In the genomic region with DNA sequence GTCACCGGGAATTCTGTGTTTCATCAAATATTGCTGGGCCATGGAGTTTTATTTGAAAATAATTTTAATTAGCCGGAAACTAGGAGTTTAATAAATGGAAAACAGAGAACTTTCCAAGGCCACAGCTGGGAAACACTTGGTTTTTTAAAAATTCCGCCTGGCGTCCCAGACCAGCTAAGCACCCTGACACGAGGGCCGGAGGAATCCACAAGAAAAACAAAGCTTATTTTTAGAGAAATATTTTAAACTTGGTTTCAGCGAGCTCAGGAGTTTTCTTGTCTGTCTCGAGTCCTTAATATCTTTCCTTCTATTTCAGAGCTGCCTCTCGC, we compare ENCODE assay signal across 8 cellular contexts. TPM values are rescaled to one million over a fixed set of nuclear protein-coding genes. Genes with fewer than 3 reads are reported as not detected.
A peak's percentile ranks its signal among the peaks of the same experiment; 100 is the strongest.
DNase-seq lines count a peak whose midpoint lies in the region; ATAC-seq and TF ChIP-seq lines count a peak whose summit lies in the region.

No MANE protein-coding gene starts in this region.

- peaks cover 55% of the 10 kb centered on the region for H3K4me1 Mint-ChIP-seq in HFFc6 (ENCODE audit: low read depth)
- H3K4me1 Mint-ChIP-seq in activated naive CD8-positive, alpha-beta T cell (ENCODE audit: low read depth), result peaks cover 58% of the 10 kb centered on the region

- TF ChIP-seq CTCF in HFFc6 (IDR thresholded peaks at IDR 0.05) (0 out of 2 replicates have a peak, but pooled peaks have one; percentile 17), spleen (IDR thresholded peaks at IDR 0.05 in 8 of 11, conservative IDR thresholded peaks at IDR 0.05 in 3 of 11) (no peak), GM13976 (IDR thresholded peaks at IDR 0.05; ENCODE audit: borderline replicate concordance, control extremely low read depth, extremely low read depth, insufficient read depth, missing control alignments) (no peak)

- H3K9me3 Mint-ChIP-seq in HFFc6, result no peaks in the 10 kb centered on the region
- H3K9me3 Mint-ChIP-seq in activated naive CD8-positive, alpha-beta T cell (ENCODE audit: low read depth), result no peaks in the 10 kb centered on the region

- peaks cover 2% of the 10 kb centered on the region for H3K27me3 Mint-ChIP-seq in HFFc6 (ENCODE audit: insufficient read depth)
- H3K27me3 Mint-ChIP-seq in activated naive CD8-positive, alpha-beta T cell, result no peaks in the 10 kb centered on the region

- TF ChIP-seq POLR2A in spleen (IDR thresholded peaks at IDR 0.05), result no peak

- H3K4me3 ChIP-seq in iPS-18a (ENCODE audit: low read length) (peak overlapping the region; percentile 38), spleen (peak overlapping the region in 4 of 8 donors; percentile 4 to 95 (median 87))

- ATAC-seq in HG03457 (IDR thresholded peaks at IDR 0.05; ENCODE audit: unreplicated experiment), result no peak

- in situ Hi-C loops in GM13976 (cut with MboI; ENCODE audit: low sequenced_read_pairs, unreplicated experiment), result no loop called here

- H3K9me3 ChIP-seq in iPS-18a (ENCODE audit: control insufficient read depth, low read depth, low read length), result no peaks in the 10 kb centered on the region
- H3K9me3 ChIP-seq in spleen, result no peaks in the 10 kb centered on the region

- peak overlapping the region; percentile 36 for H3K9ac ChIP-seq in iPS-18a (ENCODE audit: low read length)

- H3K4me1 ChIP-seq in iPS-18a (ENCODE audit: control insufficient read depth, low read depth, low read length) (peaks cover 60% of the 10 kb centered on the region), spleen (peaks cover 30 to 98% (median 72%) of the 10 kb centered on the region in 6 donors)

- H3K36me3 ChIP-seq in iPS-18a (ENCODE audit: control insufficient read depth, low read depth, low read length) (peaks cover 11% of the 10 kb centered on the region), spleen (peaks cover 0 to 21% (median 10%) of the 10 kb centered on the region in 6 donors)

- 20 to 33% (median 26%) methylated on average over 9 of the region's 9 CpGs for WGBS in spleen, 5 donors

- peak overlapping the region; percentile 97 for H3K27ac Mint-ChIP-seq in HFFc6
- peak overlapping the region; percentile 99 for H3K27ac Mint-ChIP-seq in activated naive CD8-positive, alpha-beta T cell

- peak overlapping the region; percentile 90 for H3K4me3 Mint-ChIP-seq in HFFc6
- H3K4me3 Mint-ChIP-seq in activated naive CD8-positive, alpha-beta T cell, result peak overlapping the region; percentile 91

- H3K27me3 ChIP-seq in iPS-18a (ENCODE audit: control insufficient read depth, insufficient read depth, low read length) (no peaks in the 10 kb centered on the region), spleen (replicated peaks in 1 of 7) (no peaks in the 10 kb centered on the region)

- DNase-seq in HFFc6 (no peak), spleen (no peak), AML-193 (lab: John Stamatoyannopoulos, UW) (no peak), GM13976 (ENCODE audit: low spot score) (no peak), NCI-H226 (no peak)

- H3K36me3 Mint-ChIP-seq in HFFc6 (ENCODE audit: low read depth), result peaks cover 8% of the 10 kb centered on the region
- peaks cover 5% of the 10 kb centered on the region for H3K36me3 Mint-ChIP-seq in activated naive CD8-positive, alpha-beta T cell

- intact Hi-C loops in spleen (cut with DNase I; ENCODE audit: low total_unique reads), result no loop called here

- peak overlapping the region; percentile 35 for H3K27ac ChIP-seq in iPS-18a (ENCODE audit: low read length)
- H3K27ac ChIP-seq in spleen, result peak overlapping the region; percentile 93 to 100 (median 99)

RNA-seq across cellular contexts. Expression of a gene that starts 8.2 kb away (rescaled TPM):
- total RNA-seq in HFFc6 (2021; fragmentation: NEBNext Ultra II Directional; extraction: Animal tissue kit (Norgen Biotek cat#: 25700)), result 10 to 100 TPM; 66.6 to 94.5 (median 81.5) TPM
- 100 to 1,000 TPM; 118 to 223 (median 131) TPM for total RNA-seq in spleen
- 100 to 1,000 TPM in 1 of 3 donors, 10 to 100 TPM in 2; 72.4 to 115 (median 91.0) TPM for polyA plus RNA-seq in spleen
